Comparison of ENCODE assay signal across 8 cellular contexts in the genomic region with DNA sequence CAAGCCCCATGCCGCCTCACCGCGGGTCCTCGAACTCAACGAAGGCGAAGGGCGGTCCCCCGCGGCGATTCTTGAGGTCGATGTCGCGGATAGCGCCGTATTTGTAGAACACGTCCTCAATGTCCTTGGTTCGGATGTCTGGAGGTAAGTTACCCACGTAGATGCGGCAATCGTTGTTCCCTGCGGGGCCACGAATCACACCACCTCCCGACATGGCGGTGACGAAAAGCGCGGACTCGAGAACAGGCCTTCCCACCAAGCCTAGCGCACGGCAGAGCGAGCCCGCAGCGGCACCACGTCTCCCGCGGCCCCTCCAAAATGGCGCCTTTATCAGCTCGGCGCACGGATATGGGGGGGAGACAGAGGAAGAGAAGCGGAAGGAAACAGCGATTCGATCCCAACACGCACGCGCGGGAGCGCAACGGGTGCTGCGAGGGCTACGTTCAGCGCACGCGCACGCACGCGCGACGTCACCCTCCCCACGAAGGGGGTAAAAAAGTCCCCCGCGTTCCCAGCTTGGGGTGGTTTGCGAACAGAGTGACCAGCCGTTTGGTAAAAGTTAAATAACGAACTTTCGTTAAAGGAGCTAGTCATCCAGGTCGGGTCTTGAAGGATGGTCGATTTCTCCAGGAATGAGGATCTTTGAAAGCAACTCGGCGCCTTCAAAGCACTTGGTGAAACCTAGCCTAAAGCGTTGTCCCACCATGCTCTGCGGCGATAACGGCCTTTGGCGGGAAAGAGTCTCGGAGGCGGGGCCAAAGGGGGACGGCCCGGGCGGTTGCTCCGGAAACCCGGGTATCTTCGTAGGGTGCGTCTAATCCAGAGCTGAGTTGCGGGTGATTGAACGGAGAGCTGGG. TPM values are rescaled to one million over a fixed set of nuclear protein-coding genes. Genes with fewer than 3 reads are reported as not detected.
DNase-seq lines count a peak whose midpoint lies in the region; ATAC-seq and TF ChIP-seq lines count a peak whose summit lies in the region.

A gene with protein sequence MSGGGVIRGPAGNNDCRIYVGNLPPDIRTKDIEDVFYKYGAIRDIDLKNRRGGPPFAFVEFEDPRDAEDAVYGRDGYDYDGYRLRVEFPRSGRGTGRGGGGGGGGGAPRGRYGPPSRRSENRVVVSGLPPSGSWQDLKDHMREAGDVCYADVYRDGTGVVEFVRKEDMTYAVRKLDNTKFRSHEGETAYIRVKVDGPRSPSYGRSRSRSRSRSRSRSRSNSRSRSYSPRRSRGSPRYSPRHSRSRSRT (minus strand): TSS at position 323 of the 857 bp plus-strand sequence. CDS start 109 bp downstream, at position 214.

- H3K4me1 Mint-ChIP-seq in activated T-helper 1 cell treated with anti-CD3 and anti-CD28 coated beads, Interleukin-12 subunit alpha, Interleukin-12 subunit beta, Interleukin-2, Interleukin-4 antibody, amounts not matched to agents 30 ng/mL and 10 ng/mL and 1 ng/mL, durations not matched to agents 14 hours and 24 hours and 36 hours (ENCODE audit: low read depth) = peaks cover 61% of the 10 kb centered on the region
- peaks cover 33 to 60% (median 54%) of the 10 kb centered on the region in 7 donors for H3K4me1 Mint-ChIP-seq in naive thymus-derived CD4-positive, alpha-beta T cell
- H3K4me1 Mint-ChIP-seq in stimulated activated naive B cell treated with anti-CD40 and anti-IgM and Interleukin-4, amounts not matched to agents 10 μg/mL and 1 μg/mL and 100 μg/mL, for 72 hours = peaks cover 20 to 59% of the 10 kb centered on the region in 2 donors

- peak within 1 kb of the TSS; percentile 77 for H3K4me3 ChIP-seq in DND-41 (ENCODE audit: low read depth in 1 of 2, low read length in 2 of 2)
- H3K4me3 ChIP-seq in GM23248 = peak within 1 kb of the TSS; percentile 99
- H3K4me3 ChIP-seq in naive thymus-derived CD4-positive, alpha-beta T cell (ENCODE audit: low read length) = peak within 1 kb of the TSS; percentile 99

- H3K9me3 Mint-ChIP-seq in activated T-helper 1 cell treated with anti-CD3 and anti-CD28 coated beads, Interleukin-12 subunit alpha, Interleukin-12 subunit beta, Interleukin-2, Interleukin-4 antibody, amounts not matched to agents 30 ng/mL and 10 ng/mL and 1 ng/mL, durations not matched to agents 14 hours and 24 hours and 36 hours = no peaks in the 10 kb centered on the region
- H3K9me3 Mint-ChIP-seq in naive thymus-derived CD4-positive, alpha-beta T cell = peaks cover 0 to 10% (median 0%) of the 10 kb centered on the region in 11 donors
- no peaks in the 10 kb centered on the region for H3K9me3 Mint-ChIP-seq in stimulated activated naive B cell treated with anti-CD40 and anti-IgM and Interleukin-4, amounts not matched to agents 10 μg/mL and 1 μg/mL and 100 μg/mL, for 72 hours

- H3K4me2 ChIP-seq in DND-41 (ENCODE audit: insufficient read depth, low read length) = peak within 1 kb of the TSS; percentile 84
- H3K4me2 ChIP-seq in GM23248 (ENCODE audit: unreplicated experiment) = peak within 1 kb of the TSS; percentile 98

- peak within 1 kb of the TSS; percentile 99 for H3K4me3 Mint-ChIP-seq in activated T-helper 1 cell treated with anti-CD3 and anti-CD28 coated beads, Interleukin-12 subunit alpha, Interleukin-12 subunit beta, Interleukin-2, Interleukin-4 antibody, amounts not matched to agents 30 ng/mL and 10 ng/mL and 1 ng/mL, durations not matched to agents 14 hours and 24 hours and 36 hours
- peak within 1 kb of the TSS; percentile 96 to 100 (median 99) for H3K4me3 Mint-ChIP-seq in naive thymus-derived CD4-positive, alpha-beta T cell
- peak within 1 kb of the TSS; percentile 96 to 98 for H3K4me3 Mint-ChIP-seq in stimulated activated naive B cell treated with anti-CD40 and anti-IgM and Interleukin-4, amounts not matched to agents 10 μg/mL and 1 μg/mL and 100 μg/mL, for 72 hours

- peak; percentile 86 for ATAC-seq in DND-41 (ENCODE audit: insufficient read depth, low read depth)
- ATAC-seq in naive thymus-derived CD4-positive, alpha-beta T cell = peak; percentile 92
- peak; percentile 91 to 94 for ATAC-seq in stimulated activated naive B cell treated with anti-CD40 and anti-IgM and Interleukin-4, amounts not matched to agents 10 μg/mL and 1 μg/mL and 100 μg/mL, for 72 hours (replicated peaks)

- in situ Hi-C loops in GM23248 (cut with MboI) = no loop called here

- H3K9ac ChIP-seq in DND-41 (ENCODE audit: low read depth, low read length) (peak within 1 kb of the TSS; percentile 97), GM23248 (peak within 1 kb of the TSS; percentile 98)

- no peak for TF ChIP-seq CTCF in DND-41 (IDR thresholded peaks at IDR 0.05; ENCODE audit: borderline replicate concordance, extremely low read depth, low read length, poor library complexity, severe bottlenecking)

- peaks cover 39% of the 10 kb centered on the region for H3F3A ChIP-seq in GM23248 (ENCODE audit: insufficient read depth)

- peaks cover 46% of the 10 kb centered on the region for H3K4me1 ChIP-seq in DND-41 (ENCODE audit: insufficient read depth, low read length)
- peaks cover 34% of the 10 kb centered on the region for H3K4me1 ChIP-seq in GM23248 (ENCODE audit: insufficient read depth)
- H3K4me1 ChIP-seq in naive thymus-derived CD4-positive, alpha-beta T cell (ENCODE audit: control insufficient read depth in 2 of 2, insufficient read depth in 2 of 2, low read length in 2 of 2) = peaks cover 31 to 32% of the 10 kb centered on the region in 2 donors

- H2AFZ ChIP-seq in DND-41 (ENCODE audit: low read depth, low read length) (peak within 1 kb of the TSS; percentile 86), GM23248 (peak within 1 kb of the TSS; percentile 90)

- POLR2A ChIA-PET in naive thymus-derived CD4-positive, alpha-beta T cell (lab: Charles Lee) = interaction anchor here (0.6 to 4.1 kb wide), 22 partner anchors 8 to 921 kb away, joined by 3 to 113 read pairs (median 4); a partner anchor contains a TSS

- 0 to 1% methylated on average over 80 to 86 of the region's 86 CpGs for WGBS in GM23248 (ENCODE audit: low coverage in 1 of 2, low lambda C conversion rate in 2 of 2, missing lambda C conversion rate in 2 of 2), 2 experiments

- DNase-seq in DND-41 (peak; percentile 98), GM23248 (peak; percentile 100), Kasumi-1 (lab: John Stamatoyannopoulos, UW) (peak; percentile 95 to 96), RPMI7951 (ENCODE audit: low read depth) (peak; percentile 96), fibroblast of gingiva (ENCODE audit: low read depth) (peak; percentile 97)
- peak; percentile 97 for DNase-seq in activated T-helper 1 cell treated with anti-CD3 and anti-CD28 coated beads, Interleukin-12 subunit alpha, Interleukin-12 subunit beta, Interleukin-2, Interleukin-4 antibody, amounts not matched to agents 30 ng/mL and 10 ng/mL and 1 ng/mL, durations not matched to agents 14 hours and 24 hours and 36 hours (ENCODE audit: low spot score)
- DNase-seq in naive thymus-derived CD4-positive, alpha-beta T cell = peak; percentile 95 to 99 (median 98)
- peak; percentile 95 for DNase-seq in stimulated activated naive B cell treated with anti-CD40 and anti-IgM and Interleukin-4, amounts not matched to agents 10 μg/mL and 1 μg/mL and 100 μg/mL, for 72 hours

- intact Hi-C loops in activated T-helper 1 cell treated with anti-CD3 and anti-CD28 coated beads, Interleukin-12 subunit alpha, Interleukin-12 subunit beta, Interleukin-2, Interleukin-4 antibody, amounts not matched to agents 30 ng/mL and 10 ng/mL and 1 ng/mL, durations not matched to agents 14 hours and 24 hours and 36 hours (cut with micrococcal nuclease) = loop anchor here (1.0 to 10.0 kb wide), 13 partner anchors 19 to 1172 kb away; a partner anchor contains a TSS
- intact Hi-C loops in naive thymus-derived CD4-positive, alpha-beta T cell (cut with micrococcal nuclease) = loop anchor here (1.0 to 10.0 kb wide), 24 partner anchors 8 to 1174 kb away; a partner anchor contains a TSS

- CTCF ChIA-PET in naive thymus-derived CD4-positive, alpha-beta T cell (lab: Charles Lee) = interaction anchor here (0.7 to 1.3 kb wide), 5 partner anchors 8 to 154 kb away, joined by 3 to 5 read pairs (median 3); no protein-coding TSS in a partner anchor

- H3K9me2 ChIP-seq in GM23248 (ENCODE audit: insufficient read depth) = no peaks in the 10 kb centered on the region

- H4K20me1 ChIP-seq in DND-41 (ENCODE audit: insufficient read depth, low read length) (peaks cover 42% of the 10 kb centered on the region), GM23248 (ENCODE audit: insufficient read depth) (peaks cover 20% of the 10 kb centered on the region)

- H3K36me3 ChIP-seq in DND-41 (ENCODE audit: insufficient read depth, low read length) (peaks cover 48% of the 10 kb centered on the region), GM23248 (ENCODE audit: low read depth) (peaks cover 31% of the 10 kb centered on the region)
- peaks cover 21 to 38% (median 31%) of the 10 kb centered on the region in 3 experiments for H3K36me3 ChIP-seq in naive thymus-derived CD4-positive, alpha-beta T cell (ENCODE audit: control insufficient read depth in 2 of 3, insufficient read depth in 3 of 3, low read length in 3 of 3)

- peaks cover 47% of the 10 kb centered on the region for H3K36me3 Mint-ChIP-seq in activated T-helper 1 cell treated with anti-CD3 and anti-CD28 coated beads, Interleukin-12 subunit alpha, Interleukin-12 subunit beta, Interleukin-2, Interleukin-4 antibody, amounts not matched to agents 30 ng/mL and 10 ng/mL and 1 ng/mL, durations not matched to agents 14 hours and 24 hours and 36 hours (ENCODE audit: low read depth)
- H3K36me3 Mint-ChIP-seq in naive thymus-derived CD4-positive, alpha-beta T cell = peaks cover 12 to 41% (median 32%) of the 10 kb centered on the region in 5 donors
- H3K36me3 Mint-ChIP-seq in stimulated activated naive B cell treated with anti-CD40 and anti-IgM and Interleukin-4, amounts not matched to agents 10 μg/mL and 1 μg/mL and 100 μg/mL, for 72 hours = peaks cover 43 to 51% of the 10 kb centered on the region in 2 donors

- H3K9me3 ChIP-seq in DND-41 (ENCODE audit: insufficient read depth, low read length, severe bottlenecking) (no peaks in the 10 kb centered on the region), GM23248 (ENCODE audit: low read depth) (no peaks in the 10 kb centered on the region)
- no peaks in the 10 kb centered on the region for H3K9me3 ChIP-seq in naive thymus-derived CD4-positive, alpha-beta T cell (ENCODE audit: control insufficient read depth in 2 of 3, low read length in 3 of 3)

- H3K79me2 ChIP-seq in DND-41 (ENCODE audit: insufficient read depth, low read length) (peaks cover 55% of the 10 kb centered on the region), GM23248 (ENCODE audit: insufficient read depth) (peaks cover 64% of the 10 kb centered on the region)

- H3K27me3 Mint-ChIP-seq in activated T-helper 1 cell treated with anti-CD3 and anti-CD28 coated beads, Interleukin-12 subunit alpha, Interleukin-12 subunit beta, Interleukin-2, Interleukin-4 antibody, amounts not matched to agents 30 ng/mL and 10 ng/mL and 1 ng/mL, durations not matched to agents 14 hours and 24 hours and 36 hours (ENCODE audit: insufficient read depth) = no peaks in the 10 kb centered on the region
- H3K27me3 Mint-ChIP-seq in naive thymus-derived CD4-positive, alpha-beta T cell = peaks cover 0 to 3% (median 0%) of the 10 kb centered on the region in 5 donors
- H3K27me3 Mint-ChIP-seq in stimulated activated naive B cell treated with anti-CD40 and anti-IgM and Interleukin-4, amounts not matched to agents 10 μg/mL and 1 μg/mL and 100 μg/mL, for 72 hours = no peaks in the 10 kb centered on the region

- peak within 1 kb of the TSS; percentile 99 for H3K27ac Mint-ChIP-seq in activated T-helper 1 cell treated with anti-CD3 and anti-CD28 coated beads, Interleukin-12 subunit alpha, Interleukin-12 subunit beta, Interleukin-2, Interleukin-4 antibody, amounts not matched to agents 30 ng/mL and 10 ng/mL and 1 ng/mL, durations not matched to agents 14 hours and 24 hours and 36 hours
- peak within 1 kb of the TSS; percentile 99 to 100 (median 99) for H3K27ac Mint-ChIP-seq in naive thymus-derived CD4-positive, alpha-beta T cell
- peak within 1 kb of the TSS; percentile 100 for H3K27ac Mint-ChIP-seq in stimulated activated naive B cell treated with anti-CD40 and anti-IgM and Interleukin-4, amounts not matched to agents 10 μg/mL and 1 μg/mL and 100 μg/mL, for 72 hours

- H3K27ac ChIP-seq in DND-41 (ENCODE audit: low read length) = peak within 1 kb of the TSS; percentile 98
- peak within 1 kb of the TSS; percentile 92 for H3K27ac ChIP-seq in GM23248
- H3K27ac ChIP-seq in naive thymus-derived CD4-positive, alpha-beta T cell (ENCODE audit: low read depth, low read length) = peak within 1 kb of the TSS; percentile 93

- H3K27me3 ChIP-seq in DND-41 (ENCODE audit: insufficient read depth, low read length, poor library complexity) = no peaks in the 10 kb centered on the region
- no peaks in the 10 kb centered on the region for H3K27me3 ChIP-seq in GM23248 (replicated peaks; ENCODE audit: insufficient read depth)
- H3K27me3 ChIP-seq in naive thymus-derived CD4-positive, alpha-beta T cell (ENCODE audit: control insufficient read depth in 2 of 2, insufficient read depth in 2 of 2, low read length in 2 of 2) = no peaks in the 10 kb centered on the region

RNA-seq across cellular contexts. Expression of the gene that starts here (rescaled TPM):
- total RNA-seq in GM23248 (2014; rRNA removed; shearing (Covaris generic)) = 204 and 228 TPM in 2 replicates
- 125 and 130 TPM in 2 replicates for polyA plus RNA-seq in GM23248 (2016; fragmentation: Nextera tagmentation; extraction: Ambion mirVana)
- 330 and 331 TPM in 2 replicates for total RNA-seq in RPMI7951 (2014; rRNA removed; shearing (Covaris generic))
- 491 and 498 TPM in 2 replicates for total RNA-seq in activated T-helper 1 cell treated with anti-CD3 and anti-CD28 coated beads, Interleukin-12 subunit alpha, Interleukin-12 subunit beta, Interleukin-2, Interleukin-4 antibody, amounts not matched to agents 30 ng/mL and 10 ng/mL and 1 ng/mL, durations not matched to agents 14 hours and 24 hours and 36 hours
- 100 to 1,000 TPM; 115 to 362 (median 249) TPM for total RNA-seq in naive thymus-derived CD4-positive, alpha-beta T cell
- polyA plus RNA-seq in naive thymus-derived CD4-positive, alpha-beta T cell = 10 to 100 TPM; 48.7 to 49.3 TPM

Comparison
In these comparisons a context has a peak if more than half of its experiments do, and no peak if none do; other contexts are left out.
1. Peak in every context shown above with its lines: DNase-seq, ATAC-seq, H3K4me3 ChIP-seq and H3K27ac ChIP-seq.